ENCODE assay signal across 21 cellular contexts in genomic region chr6:79993012-79993910, GRCh38.
"Had no signal": no experiment of that assay in that cellular context is flagged by ENCODE, and none has a peak within 500 bp of the region (broad histone marks: within the 10 kb centered on the region; RNA-seq: fewer than 3 reads in every experiment).

No MANE protein-coding gene starts in this region.

- H3K4me1 Mint-ChIP-seq: activated CD4-positive, alpha-beta T cell treated with anti-CD3 and anti-CD28 coated beads for 36 hours; activated naive CD8-positive, alpha-beta T cell treated with anti-CD3 and anti-CD28 coated beads for 36 hours; activated T-helper 17 cell treated with anti-CD3 and anti-CD28 coated beads, Interleukin-2, amount 50 U/mL, for 72 hours; nephron; stimulated activated effector memory CD8-positive, alpha-beta T cell treated with anti-CD3 and anti-CD28 coated beads, Interleukin-12 subunit alpha, Interleukin-12 subunit beta, amount 100 ng/mL, for 72 hours had no signal

- H3K79me2 ChIP-seq: hepatocyte had no signal

- H3K27ac Mint-ChIP-seq: activated CD4-positive, alpha-beta T cell treated with anti-CD3 and anti-CD28 coated beads for 36 hours; activated naive CD8-positive, alpha-beta T cell treated with anti-CD3 and anti-CD28 coated beads for 36 hours; activated T-helper 17 cell treated with anti-CD3 and anti-CD28 coated beads, Interleukin-2, amount 50 U/mL, for 72 hours; nephron; stimulated activated effector memory CD8-positive, alpha-beta T cell treated with anti-CD3 and anti-CD28 coated beads, Interleukin-12 subunit alpha, Interleukin-12 subunit beta, amount 100 ng/mL, for 72 hours had no signal

- H3K4me1 ChIP-seq: foreskin keratinocyte, left lung had no signal

- H3K36me3 Mint-ChIP-seq: activated naive CD8-positive, alpha-beta T cell treated with anti-CD3 and anti-CD28 coated beads for 36 hours; stimulated activated effector memory CD8-positive, alpha-beta T cell treated with anti-CD3 and anti-CD28 coated beads, Interleukin-12 subunit alpha, Interleukin-12 subunit beta, amount 100 ng/mL, for 72 hours had no signal

- H3K4me3 ChIP-seq: cardiac muscle cell, dorsolateral prefrontal cortex, hepatocyte, left lung had no signal

- H2AFZ ChIP-seq: hepatocyte had no signal

- H3K27ac ChIP-seq: cardiac muscle cell, dorsolateral prefrontal cortex, epithelial cell of prostate, foreskin keratinocyte, hepatocyte, left lung, WERI-Rb-1 had no signal

- H3K4me2 ChIP-seq: hepatocyte had no signal

- DNase-seq: activated CD4-positive, alpha-beta T cell treated with anti-CD3 and anti-CD28 coated beads for 36 hours; activated CD4-positive, alpha-beta T cell treated with anti-CD3 and anti-CD28 coated beads, Interleukin-2, amount 50 U/mL, for 48 hours; activated naive CD4-positive, alpha-beta T cell; activated naive CD8-positive, alpha-beta T cell treated with anti-CD3 and anti-CD28 coated beads for 36 hours; amniotic stem cell; dorsolateral prefrontal cortex; foreskin keratinocyte; left lung; mammary epithelial cell; midbrain; nucleus accumbens; stimulated activated CD4-positive, alpha-beta T cell treated with anti-CD3 and anti-CD28 coated beads, Interleukin-4, amount 100 ng/mL, for 24 hours; T-helper 2 cell; WERI-Rb-1 had no signal

- H3K4me3 Mint-ChIP-seq: activated CD4-positive, alpha-beta T cell treated with anti-CD3 and anti-CD28 coated beads for 36 hours; activated naive CD8-positive, alpha-beta T cell treated with anti-CD3 and anti-CD28 coated beads for 36 hours; activated T-helper 17 cell treated with anti-CD3 and anti-CD28 coated beads, Interleukin-2, amount 50 U/mL, for 72 hours; nephron; stimulated activated effector memory CD8-positive, alpha-beta T cell treated with anti-CD3 and anti-CD28 coated beads, Interleukin-12 subunit alpha, Interleukin-12 subunit beta, amount 100 ng/mL, for 72 hours had no signal

- H3K9me3 Mint-ChIP-seq: activated naive CD8-positive, alpha-beta T cell treated with anti-CD3 and anti-CD28 coated beads for 36 hours; activated T-helper 17 cell treated with anti-CD3 and anti-CD28 coated beads, Interleukin-2, amount 50 U/mL, for 72 hours; nephron; stimulated activated effector memory CD8-positive, alpha-beta T cell treated with anti-CD3 and anti-CD28 coated beads, Interleukin-12 subunit alpha, Interleukin-12 subunit beta, amount 100 ng/mL, for 72 hours had no signal

- H3K27me3 ChIP-seq: cardiac muscle cell, dorsolateral prefrontal cortex, hepatocyte had no signal

- H3K27me3 Mint-ChIP-seq: activated CD4-positive, alpha-beta T cell treated with anti-CD3 and anti-CD28 coated beads for 36 hours; activated naive CD8-positive, alpha-beta T cell treated with anti-CD3 and anti-CD28 coated beads for 36 hours; activated T-helper 17 cell treated with anti-CD3 and anti-CD28 coated beads, Interleukin-2, amount 50 U/mL, for 72 hours had no signal

- H3K9me3 ChIP-seq: left lung had no signal

- ATAC-seq: activated CD4-positive, alpha-beta T cell treated with anti-CD3 and anti-CD28 coated beads for 36 hours; activated T-helper 17 cell treated with anti-CD3 and anti-CD28 coated beads, Interleukin-2, amount 50 U/mL, for 72 hours; left lung; sciatic nerve had no signal

- H3K36me3 ChIP-seq: cardiac muscle cell, left lung, WERI-Rb-1 had no signal
